23 cellular contexts compared by ENCODE assay signal in the genomic region with DNA sequence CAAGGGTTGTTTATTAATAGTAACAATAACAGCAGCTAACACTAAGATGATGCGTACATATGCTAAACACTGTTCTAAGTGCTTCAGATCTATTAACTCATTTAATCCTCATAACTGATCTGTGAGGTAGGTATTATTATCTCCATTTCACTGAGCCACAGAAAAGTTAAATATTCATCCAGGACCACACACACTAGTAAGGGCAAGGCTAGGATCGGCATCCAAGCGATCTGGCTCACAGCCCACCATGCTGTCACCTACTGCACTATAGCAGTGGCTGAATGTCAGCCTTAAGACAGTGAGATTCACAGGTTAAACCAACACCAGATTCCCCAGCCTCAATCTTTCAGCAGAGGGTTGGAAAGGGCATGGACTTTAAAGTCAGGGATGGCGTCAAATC.
"Had no signal": no experiment of that assay in that cellular context is flagged by ENCODE, and none has a peak within 500 bp of the region (broad histone marks: within the 10 kb centered on the region; RNA-seq: fewer than 3 reads in every experiment).

No MANE protein-coding gene starts in this region.

- H3K9me3 ChIP-seq: left lung, neutrophil, pancreas, suprapubic skin, tibial nerve had no signal

- H3K27me3 ChIP-seq: left lung, neutrophil, pancreas, suprapubic skin, tibial nerve had no signal

- H3K4me3 ChIP-seq: left lung, pancreas, suprapubic skin, tibial nerve had no signal

- DNase-seq: activated CD4-positive, alpha-beta memory T cell treated with anti-CD3 and anti-CD28 coated beads, Interleukin-2, amount 10 ng/mL, durations not matched to agents 7 days and 5 days; activated CD4-positive, alpha-beta T cell treated with anti-CD3 and anti-CD28 coated beads, Interleukin-2, amount 10 ng/mL, durations not matched to agents 24 days and 14 days; activated effector memory CD4-positive, alpha-beta T cell treated with Interleukin-2 at 50 U/mL for 16 hours; activated naive CD4-positive, alpha-beta T cell treated with anti-CD3 and anti-CD28 coated beads, Interleukin-2, amount 10 ng/mL, durations not matched to agents 7 days and 5 days; activated T-cell treated with anti-CD3 and anti-CD28 coated beads, Interleukin-2, amount 50 U/mL, for 72 hours; amygdala; dermis blood vessel endothelial cell; effector CD8-positive, alpha-beta T cell; erythroblast; foreskin fibroblast; kidney; left lung; mammary epithelial cell; midbrain; natural killer cell; pancreas; stimulated activated CD4-positive, alpha-beta T cell treated with anti-CD3 and anti-CD28 coated beads, Interleukin-4, amount 100 ng/mL, for 4 hours; T-helper 2 cell had no signal

- ATAC-seq: activated CD4-positive, CD25-positive, alpha-beta regulatory T cell treated with anti-CD3 and anti-CD28 coated beads, Interleukin-2, amount 50 U/mL, for 24 hours; activated T-cell treated with anti-CD3 and anti-CD28 coated beads, Interleukin-2, amount 50 U/mL, for 72 hours; left lung; natural killer cell; pancreas had no signal

- H3K36me3 ChIP-seq: pancreas had no signal

- H3K27ac ChIP-seq: left lung, neutrophil, pancreas, suprapubic skin, tibial nerve, VCaP had no signal
